Comparison of ENCODE assay signal across 16 cellular contexts in genomic region chr1:217924924-217925323, GRCh38.
"Had no signal": no experiment of that assay in that cellular context is flagged by ENCODE, and none has a peak within 500 bp of the region (broad histone marks: within the 10 kb centered on the region; RNA-seq: fewer than 3 reads in every experiment).

No MANE protein-coding gene starts in this region.

- H3K9me3 ChIP-seq: body of pancreas, gastrocnemius medialis, heart right ventricle had no signal

- H3K9me3 Mint-ChIP-seq: activated T-helper 1 cell treated with anti-CD3 and anti-CD28 coated beads, Interleukin-12 subunit alpha, Interleukin-12 subunit beta, Interleukin-2, Interleukin-4 antibody, amounts not matched to agents 30 ng/mL and 10 ng/mL and 1 ng/mL, durations not matched to agents 14 hours and 24 hours and 36 hours had no signal

- ATAC-seq: activated CD8-positive, alpha-beta T cell treated with anti-CD3 and anti-CD28 coated beads, Interleukin-2, amount 10 ng/mL, durations not matched to agents 7 days and 5 days; activated naive CD8-positive, alpha-beta T cell treated with anti-CD3 and anti-CD28 coated beads, Interleukin-2, amount 50 U/mL, for 24 hours; body of pancreas; gastrocnemius medialis; naive thymus-derived CD4-positive, alpha-beta T cell; sciatic nerve had no signal

- H3K4me1 ChIP-seq: body of pancreas, gastrocnemius medialis had no signal

- H3K4me3 ChIP-seq: body of pancreas, gastrocnemius medialis had no signal

- H3K27ac Mint-ChIP-seq: activated CD8-positive, alpha-beta T cell treated with anti-CD3 and anti-CD28 coated beads, Interleukin-2, amount 10 ng/mL, durations not matched to agents 7 days and 5 days; activated naive CD8-positive, alpha-beta T cell treated with anti-CD3 and anti-CD28 coated beads, Interleukin-2, amount 50 U/mL, for 24 hours; activated T-helper 1 cell treated with anti-CD3 and anti-CD28 coated beads, Interleukin-12 subunit alpha, Interleukin-12 subunit beta, Interleukin-2, Interleukin-4 antibody, amounts not matched to agents 30 ng/mL and 10 ng/mL and 1 ng/mL, durations not matched to agents 14 hours and 24 hours and 36 hours; naive thymus-derived CD4-positive, alpha-beta T cell had no signal

- H3K36me3 ChIP-seq: gastrocnemius medialis, heart right ventricle had no signal

- H3K4me3 Mint-ChIP-seq: activated CD8-positive, alpha-beta T cell treated with anti-CD3 and anti-CD28 coated beads, Interleukin-2, amount 10 ng/mL, durations not matched to agents 7 days and 5 days; activated naive CD8-positive, alpha-beta T cell treated with anti-CD3 and anti-CD28 coated beads, Interleukin-2, amount 50 U/mL, for 24 hours; activated T-helper 1 cell treated with anti-CD3 and anti-CD28 coated beads, Interleukin-12 subunit alpha, Interleukin-12 subunit beta, Interleukin-2, Interleukin-4 antibody, amounts not matched to agents 30 ng/mL and 10 ng/mL and 1 ng/mL, durations not matched to agents 14 hours and 24 hours and 36 hours; naive thymus-derived CD4-positive, alpha-beta T cell had no signal

- DNase-seq: activated CD4-positive, alpha-beta T cell treated with anti-CD3 and anti-CD28 coated beads for 48 hours; activated CD8-positive, alpha-beta memory T cell treated with anti-CD3 and anti-CD28 coated beads, Interleukin-2, amount 50 U/mL, for 48 hours; activated CD8-positive, alpha-beta T cell treated with anti-CD3 and anti-CD28 coated beads, Interleukin-2, amount 10 ng/mL, durations not matched to agents 7 days and 5 days; activated naive CD4-positive, alpha-beta T cell treated with Interleukin-2 at 50 U/mL for 16 hours; activated naive CD8-positive, alpha-beta T cell treated with anti-CD3 and anti-CD28 coated beads, Interleukin-2, amount 50 U/mL, for 24 hours; body of pancreas; dermis blood vessel endothelial cell; gastrocnemius medialis; heart right ventricle; kidney glomerular epithelial cell; naive thymus-derived CD4-positive, alpha-beta T cell; stimulated activated naive CD4-positive, alpha-beta T cell; substantia nigra; trophoblast cell had no signal

- H3K27ac ChIP-seq: body of pancreas, gastrocnemius medialis, heart right ventricle had no signal

- H3K4me1 Mint-ChIP-seq: activated naive CD8-positive, alpha-beta T cell treated with anti-CD3 and anti-CD28 coated beads, Interleukin-2, amount 50 U/mL, for 24 hours had no signal

- H3K36me3 Mint-ChIP-seq: naive thymus-derived CD4-positive, alpha-beta T cell had no signal

- H3K27me3 ChIP-seq: body of pancreas had no signal
